Comparison of ENCODE assay signal across 18 cellular contexts in genomic region chr2:88582030-88582429, GRCh38. TPM values are rescaled to one million over a fixed set of nuclear protein-coding genes. Genes with fewer than 3 reads are reported as not detected.
A peak's percentile ranks its signal among the peaks of the same experiment; 100 is the strongest.
DNase-seq lines count a peak whose midpoint lies in the region; ATAC-seq, FAIRE-seq and TF ChIP-seq lines count a peak whose summit lies in the region.
"Had no signal": no experiment of that assay in that cellular context is flagged by ENCODE, and none has a peak within 500 bp of the region (broad histone marks: within the 10 kb centered on the region; RNA-seq: fewer than 3 reads in every experiment).

No MANE protein-coding gene starts in this region.

- H3K9me3 Mint-ChIP-seq in memory B cell, result no peaks in the 10 kb centered on the region
- H3K9me3 Mint-ChIP-seq: CD8-positive, alpha-beta memory T cell; HFFc6 had no signal

- H4K5ac ChIP-seq in IMR-90 (ENCODE audit: low read depth, low read length), result no peak overlapping the region

- H2BK5ac ChIP-seq in IMR-90 (ENCODE audit: low read depth, low read length, poor library complexity, severe bottlenecking), result no peak overlapping the region

- no peak overlapping the region for H3K4me3 Mint-ChIP-seq in memory B cell
- H3K4me3 Mint-ChIP-seq: CD8-positive, alpha-beta memory T cell; HFFc6 had no signal

- H3K4me1 Mint-ChIP-seq in memory B cell, result peaks cover 10% of the 10 kb centered on the region
- H3K4me1 Mint-ChIP-seq: CD8-positive, alpha-beta memory T cell had no signal

- DNase-seq in GM12891 (ENCODE audit: insufficient read length, low spot score) (no peak), IMR-90 (peak; percentile 28), choroid plexus epithelial cell (ENCODE audit: low read depth) (peak; percentile 53), memory B cell (ENCODE audit: low spot score in 2 of 2) (no peak), heart right ventricle (no peak)
- no peak for DNase-seq in stimulated activated CD4-positive, alpha-beta T cell treated with anti-CD3 and anti-CD28 coated beads, Interleukin-2, amount 100 ng/mL, for 24 hours
- DNase-seq: C1 segment of cervical spinal cord; CD8-positive, alpha-beta memory T cell; HFFc6; NCI-H1105 treated with DMSO at 0.1 percent for 48 hours; NCI-H1694; NCI-H2081 treated with DMSO at 0.1 percent for 48 hours; Peyer's patch; Right ventricle myocardium superior; SK-N-SH had no signal

- no peak overlapping the region for H3K14ac ChIP-seq in IMR-90 (replicated peaks; ENCODE audit: low read depth, low read length)

- H4K91ac ChIP-seq in IMR-90 (ENCODE audit: insufficient read depth, low read depth, low read length), result no peak overlapping the region

- H3K4me1 ChIP-seq in IMR-90 (ENCODE audit: control insufficient read depth, insufficient read depth, low read length) (no peaks in the 10 kb centered on the region), heart right ventricle (no peaks in the 10 kb centered on the region)
- H3K4me1 ChIP-seq: Peyer's patch had no signal

- no peaks in the 10 kb centered on the region for H3K9me3 ChIP-seq in IMR-90 (ENCODE audit: control insufficient read depth, insufficient read depth, low read length)
- H3K9me3 ChIP-seq in heart right ventricle, result no peaks in the 10 kb centered on the region
- H3K9me3 ChIP-seq: Peyer's patch, SK-N-SH had no signal

- no peak overlapping the region for H3K23ac ChIP-seq in IMR-90 (ENCODE audit: low read depth, low read length)

- CTCF ChIA-PET in IMR-90 (lab: Yijun Ruan, JAX), result no interaction called here

- POLR2A ChIA-PET in IMR-90 (lab: Charles Lee; ENCODE audit: unreplicated experiment), result interaction anchor here (0.6 kb wide), 1 partner anchor 24 kb away, joined by 3 read pairs; no protein-coding TSS in a partner anchor

- ATAC-seq in IMR-90 (ENCODE audit: low read depth) (no peak), memory B cell (ENCODE audit: low read depth) (no peak), HG02852 (IDR thresholded peaks at IDR 0.05; ENCODE audit: unreplicated experiment) (no peak), heart right ventricle (no peak)
- ATAC-seq: K562 had no signal

- FAIRE-seq in GM12891 (lab: Jason Lieb, UNC), result peak; percentile 33
- FAIRE-seq: D721Med, K562 had no signal

- dilution Hi-C loops in IMR-90 (cut with HindIII; ENCODE audit: low sequenced_read_pairs, unreplicated experiment), result no loop called here

- H3K36me3 ChIP-seq in IMR-90 (ENCODE audit: control insufficient read depth, insufficient read depth, low read length) (peaks cover 31% of the 10 kb centered on the region), heart right ventricle (peaks cover 0 to 100% (median 41%) of the 10 kb centered on the region in 9 donors)

- peaks cover 4 to 15% of the 10 kb centered on the region in 2 experiments; a peak in 3 of 4 replicates for H3K79me1 ChIP-seq in IMR-90 (ENCODE audit: low read depth in 1 of 2, low read length in 2 of 2)

- H3K27me3 ChIP-seq in IMR-90 (ENCODE audit: control insufficient read depth, insufficient read depth, low read length) (no peaks in the 10 kb centered on the region), heart right ventricle (no peaks in the 10 kb centered on the region)
- H3K27me3 ChIP-seq: Peyer's patch had no signal

- intact Hi-C loops in IMR-90 (cut with micrococcal nuclease), result loop anchor here (2.0 kb wide), 1 partner anchor 41 kb away; no protein-coding TSS in a partner anchor
- intact Hi-C loops in heart right ventricle (cut with DNase I), result no loop called here

- H3K9me1 ChIP-seq in IMR-90 (ENCODE audit: insufficient read depth, low read length), result peaks cover 3% of the 10 kb centered on the region; the same call in 1 of the 2 replicates

- H3K27ac Mint-ChIP-seq in memory B cell, result peak overlapping the region; percentile 48
- H3K27ac Mint-ChIP-seq: HFFc6 had no signal

- no peaks in the 10 kb centered on the region for H3K27me3 Mint-ChIP-seq in memory B cell
- H3K27me3 Mint-ChIP-seq: CD8-positive, alpha-beta memory T cell had no signal

- peaks cover 38% of the 10 kb centered on the region for H3K36me3 Mint-ChIP-seq in memory B cell

- WGBS in IMR-90 (ENCODE audit: extremely low coverage in 2 of 2, insufficient read length in 1 of 2), 2 experiments, result no CpG with 5 or more reads among the region's 1 CpG
- 85 to 96% methylated on average over 1 of the region's 1 CpG for WGBS in heart right ventricle, 2 donors

- H3K4me3 ChIP-seq in IMR-90 (ENCODE audit: insufficient read depth, low read depth, low read length) (no peak overlapping the region), choroid plexus epithelial cell (ENCODE audit: low read depth, low read length) (no peak overlapping the region), heart right ventricle (no peak overlapping the region)
- H3K4me3 ChIP-seq: K562, Peyer's patch had no signal

- H2BK20ac ChIP-seq in IMR-90 (ENCODE audit: low read depth, low read length), result no peak overlapping the region

- no peak overlapping the region for H3K56ac ChIP-seq in IMR-90 (ENCODE audit: extremely low read depth, insufficient read depth, low read length)

- H2BK15ac ChIP-seq in IMR-90 (ENCODE audit: low read depth, low read length), result no peak overlapping the region

- H2AK5ac ChIP-seq in IMR-90 (ENCODE audit: low read depth, low read length), result no peak overlapping the region

- H3K18ac ChIP-seq in IMR-90 (ENCODE audit: low read depth, low read length), result no peak overlapping the region

- H2AK9ac ChIP-seq in IMR-90 (replicated peaks; ENCODE audit: low read depth, low read length, poor library complexity), result no peak overlapping the region

- no peak overlapping the region for H2BK120ac ChIP-seq in IMR-90 (ENCODE audit: low read depth, low read length)

- TF ChIP-seq RAD21 in IMR-90 (IDR thresholded peaks at IDR 0.05; ENCODE audit: low read length), result no peak

- in situ Hi-C loops in IMR-90 (cut with MboI; ENCODE audit: low sequenced_read_pairs), result no loop called here

- no peak for TF ChIP-seq CTCF in IMR-90 (conservative IDR thresholded peaks at IDR 0.05; ENCODE audit: low read depth, low read length)
- no peak for TF ChIP-seq CTCF in choroid plexus epithelial cell (conservative IDR thresholded peaks at IDR 0.05; ENCODE audit: low read depth, low read length)
- TF ChIP-seq CTCF in heart right ventricle (IDR thresholded peaks at IDR 0.05), result no peak

- TF ChIP-seq POLR2A in GM12891 (IDR thresholded peaks at IDR 0.05; ENCODE audit: low read depth, low read length), result no peak
- TF ChIP-seq POLR2A in IMR-90 (IDR thresholded peaks at IDR 0.05; ENCODE audit: low read depth, low read length), result no peak

- no TSS peak for BruUV-seq in IMR-90 (replicated peaks; lab: Mats Ljungman, UMichigan)

- no peak overlapping the region for H4K8ac ChIP-seq in IMR-90 (ENCODE audit: low read depth in 2 of 2, low read length in 2 of 2)

- H3K4ac ChIP-seq in IMR-90 (ENCODE audit: low read depth, low read length), result no peak overlapping the region

- H3K27ac ChIP-seq in IMR-90 (ENCODE audit: insufficient read depth, low read length) (no peak overlapping the region), heart right ventricle (no peak overlapping the region)
- H3K27ac ChIP-seq: Peyer's patch had no signal

- H3K4me2 ChIP-seq in IMR-90 (ENCODE audit: low read depth, low read length), result no peak overlapping the region
- H3K4me2 ChIP-seq: SK-N-SH had no signal

- no peak overlapping the region for H3K9ac ChIP-seq in IMR-90 (ENCODE audit: low read depth, low read length)
- H3K9ac ChIP-seq: SK-N-SH had no signal

- H2AFZ ChIP-seq in IMR-90 (replicated peaks; ENCODE audit: low read length, poor library complexity), result no peak overlapping the region

- no peaks in the 10 kb centered on the region for H4K20me1 ChIP-seq in IMR-90 (ENCODE audit: insufficient read depth, low read length)

TF ChIP-seq in GM12891, 5 proteins besides CTCF, POLR2A, EP300 and RAD21:
- no peak for TF ChIP-seq SPI1 (IDR thresholded peaks at IDR 0.05; ENCODE audit: low read depth, low read length)
- TF ChIP-seq POLR2AphosphoS5 (IDR thresholded peaks at IDR 0.05; ENCODE audit: low read depth, low read length), result no peak
- TF ChIP-seq TAF1 (IDR thresholded peaks at IDR 0.05; ENCODE audit: low read depth, low read length), result no peak
- TF ChIP-seq PAX5 (IDR thresholded peaks at IDR 0.05; ENCODE audit: insufficient read depth, low read length, severe bottlenecking), result no peak
- TF ChIP-seq POU2F2 (IDR thresholded peaks at IDR 0.05; ENCODE audit: low read depth, low read length), result no peak

TF ChIP-seq in IMR-90, 13 proteins besides CTCF, POLR2A, EP300 and RAD21 (continues in another document):
- TF ChIP-seq SMC3 (IDR thresholded peaks at IDR 0.05; ENCODE audit: low read depth, low read length) (no peak), RFX5 (IDR thresholded peaks at IDR 0.05; ENCODE audit: low read depth, low read length) (no peak), CEBPB (IDR thresholded peaks at IDR 0.05; ENCODE audit: low read depth, low read length) (no peak), RCOR1 (IDR thresholded peaks at IDR 0.05; ENCODE audit: insufficient replicate concordance, low read length) (no peak), MAZ (IDR thresholded peaks at IDR 0.05; ENCODE audit: borderline replicate concordance, low read depth, low read length) (no peak), MXI1 (IDR thresholded peaks at IDR 0.05; ENCODE audit: borderline replicate concordance, low read depth, low read length) (no peak), FOS (IDR thresholded peaks at IDR 0.05; ENCODE audit: low read depth, low read length) (no peak), USF2 (IDR thresholded peaks at IDR 0.05; ENCODE audit: low read depth, low read length) (no peak), NFE2L2 (IDR thresholded peaks at IDR 0.05; ENCODE audit: low read depth, low read length) (no peak), MAFK (IDR thresholded peaks at IDR 0.05; ENCODE audit: low read depth, low read length) (no peak), CHD1 (IDR thresholded peaks at IDR 0.05; ENCODE audit: low read depth, low read length) (no peak), BHLHE40 (IDR thresholded peaks at IDR 0.05; ENCODE audit: low read depth, low read length) (no peak)

RNA-seq across cellular contexts. Expression of gene EIF2AK3, which starts 45.2 kb away (rescaled TPM):
- polyA plus RNA-seq in GM12891 (2012; ENCODE audit: low read depth, missing spikeins), result 16.4 TPM
- total RNA-seq in IMR-90 (2012; rRNA removed), result 20.3 and 22.8 TPM in 2 replicates
- 5.3 and 7.9 TPM in 2 replicates for polyA plus RNA-seq in IMR-90 (2012; rRNA removed)
- polyA plus RNA-seq in IMR-90 (2012; cell fraction: cytosol; rRNA removed), result 1.3 and 2.0 TPM in 2 replicates
- polyA plus RNA-seq in IMR-90 (2012; cell fraction: nucleus; rRNA removed; ENCODE audit: low replicate concordance), result 2.4 and 29.3 TPM in 2 replicates
- total RNA-seq in heart right ventricle, result 10 to 100 TPM in 6 of 10 donors, 1 to 10 TPM in 4; 5.9 to 21.5 (median 10.4) TPM
- polyA plus RNA-seq in heart right ventricle, result 1 to 10 TPM; 4.6 to 9.6 TPM

Comparison
In these comparisons a context has a peak if more than half of its experiments do, and no peak if none do; other contexts are left out.
1. DNase-seq: peak in IMR-90 (single experiment) and choroid plexus epithelial cell (single experiment); none in GM12891 (single experiment), memory B cell (0 of 2), heart right ventricle (0 of 2) and stimulated activated CD4-positive, alpha-beta T cell treated with anti-CD3 and anti-CD28 coated beads, Interleukin-2, amount 100 ng/mL, for 24 hours (0 of 2).